In the genomic region with DNA sequence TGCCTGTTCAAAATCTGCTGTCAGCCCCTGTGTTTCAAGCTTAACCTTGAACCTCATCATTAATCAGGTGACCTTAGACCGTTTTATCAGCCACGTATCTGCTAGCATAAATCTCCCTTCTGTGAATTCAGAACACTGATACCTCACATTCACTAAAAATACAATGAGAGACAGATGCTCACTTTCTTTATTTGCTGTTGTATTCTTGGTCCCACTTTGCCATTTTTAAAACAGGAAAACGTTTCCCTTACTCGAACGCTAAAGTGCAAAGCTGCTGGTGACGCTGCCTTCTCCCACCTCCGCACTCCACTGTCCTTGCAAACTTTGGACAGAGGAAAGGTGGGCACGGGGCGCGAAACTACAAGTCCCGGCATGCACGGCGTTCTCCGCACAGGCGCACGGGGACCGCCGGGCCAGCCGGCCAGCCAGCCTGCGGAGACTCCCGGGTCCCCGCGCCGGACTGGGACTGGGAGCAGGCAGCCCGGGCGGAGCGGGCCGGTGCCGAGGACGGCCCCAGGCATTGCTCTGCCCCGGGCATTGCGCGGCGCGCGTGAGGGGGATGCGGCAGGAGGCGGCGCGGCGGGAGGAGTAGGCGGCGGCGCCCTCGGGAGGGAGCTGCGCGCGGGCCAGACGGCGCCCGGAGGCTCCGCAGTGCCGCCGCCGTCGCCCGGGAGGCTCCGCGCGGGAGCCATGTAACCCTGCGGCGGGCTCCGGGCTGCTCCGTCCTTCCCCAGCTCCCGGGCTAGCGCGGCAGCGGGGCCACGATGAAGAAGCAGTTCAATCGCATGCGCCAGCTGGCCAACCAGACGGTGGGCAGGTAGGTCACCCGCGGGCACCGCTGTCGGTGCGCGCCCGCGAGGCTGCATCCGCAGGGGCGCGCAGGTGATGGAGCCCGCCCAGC, we compare ENCODE assay signal across 8 cellular contexts. TPM values are rescaled to one million over a fixed set of nuclear protein-coding genes. Genes with fewer than 3 reads are reported as not detected.
A peak's percentile ranks its signal among the peaks of the same experiment; 100 is the strongest.
DNase-seq lines count a peak whose midpoint lies in the region; ATAC-seq lines count a peak whose summit lies in the region.

A gene with protein sequence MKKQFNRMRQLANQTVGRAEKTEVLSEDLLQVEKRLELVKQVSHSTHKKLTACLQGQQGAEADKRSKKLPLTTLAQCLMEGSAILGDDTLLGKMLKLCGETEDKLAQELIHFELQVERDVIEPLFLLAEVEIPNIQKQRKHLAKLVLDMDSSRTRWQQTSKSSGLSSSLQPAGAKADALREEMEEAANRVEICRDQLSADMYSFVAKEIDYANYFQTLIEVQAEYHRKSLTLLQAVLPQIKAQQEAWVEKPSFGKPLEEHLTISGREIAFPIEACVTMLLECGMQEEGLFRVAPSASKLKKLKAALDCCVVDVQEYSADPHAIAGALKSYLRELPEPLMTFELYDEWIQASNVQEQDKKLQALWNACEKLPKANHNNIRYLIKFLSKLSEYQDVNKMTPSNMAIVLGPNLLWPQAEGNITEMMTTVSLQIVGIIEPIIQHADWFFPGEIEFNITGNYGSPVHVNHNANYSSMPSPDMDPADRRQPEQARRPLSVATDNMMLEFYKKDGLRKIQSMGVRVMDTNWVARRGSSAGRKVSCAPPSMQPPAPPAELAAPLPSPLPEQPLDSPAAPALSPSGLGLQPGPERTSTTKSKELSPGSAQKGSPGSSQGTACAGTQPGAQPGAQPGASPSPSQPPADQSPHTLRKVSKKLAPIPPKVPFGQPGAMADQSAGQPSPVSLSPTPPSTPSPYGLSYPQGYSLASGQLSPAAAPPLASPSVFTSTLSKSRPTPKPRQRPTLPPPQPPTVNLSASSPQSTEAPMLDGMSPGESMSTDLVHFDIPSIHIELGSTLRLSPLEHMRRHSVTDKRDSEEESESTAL (plus strand): TSS at position 424 of the 901 bp plus-strand sequence. CDS start 341 bp downstream, at position 765.

- peak; percentile 65 for DNase-seq in EH (ENCODE audit: low read depth)
- DNase-seq in SJCRH30: no peak
- DNase-seq in dedifferentiated amniotic fluid mesenchymal stem cell (ENCODE audit: extremely low spot score): peak; percentile 24
- peak; percentile 75 for DNase-seq in left lobe of liver (ENCODE audit: low spot score)
- DNase-seq in stimulated activated CD4-positive, alpha-beta T cell treated with anti-CD3 and anti-CD28 coated beads, TNF-alpha, amount 100 ng/mL, for 48 hours (ENCODE audit: low read depth in 3 of 3): peak in 2 of 3 donors; percentile 2 to 10
- DNase-seq in DMS53 (lab: John Stamatoyannopoulos, UW): no peak

- H3K27ac ChIP-seq in SJCRH30: no peak within 1 kb of the TSS

- peak within 1 kb of the TSS; percentile 43 for H3K4me3 ChIP-seq in SJCRH30

- H3K4me1 ChIP-seq in SJCRH30: no peaks in the 10 kb centered on the region

- no peaks in the 10 kb centered on the region for H3K36me3 ChIP-seq in SJCRH30

- peaks cover 30% of the 10 kb centered on the region; the same call in 1 of the 2 replicates for H3K27me3 ChIP-seq in SJCRH30

- no peaks in the 10 kb centered on the region for H3K9me3 ChIP-seq in SJCRH30 (replicated peaks)

- ATAC-seq in GM19452 (IDR thresholded peaks at IDR 0.05; ENCODE audit: unreplicated experiment) (peak; percentile 82), HG03442 (IDR thresholded peaks at IDR 0.05; ENCODE audit: unreplicated experiment) (peak; percentile 87), left lobe of liver (peak; percentile 97)

RNA-seq across cellular contexts. Expression of the gene that starts here (rescaled TPM):
- 0.48 and 1.6 TPM in 2 replicates for total RNA-seq in SJCRH30 (2014; rRNA removed; shearing (Covaris generic))
- 0.86 TPM for total RNA-seq in left lobe of liver

Comparison
In these comparisons a context has a peak if more than half of its experiments do, and no peak if none do; other contexts are left out.
1. Peak in DNase-seq and ATAC-seq in left lobe of liver; RNA of the gene not detected or under 1 TPM.
2. DNase-seq: peak in EH (single experiment), dedifferentiated amniotic fluid mesenchymal stem cell (single experiment) and stimulated activated CD4-positive, alpha-beta T cell treated with anti-CD3 and anti-CD28 coated beads, TNF-alpha, amount 100 ng/mL, for 48 hours (2 of 3); none in SJCRH30 (0 of 2) and DMS53 (single experiment).
3. Peak in every context shown above with its lines, with median percentiles within 50 percentile points of each other: ATAC-seq.